Comparison of ENCODE assay signal across 1 cellular context in genomic region chr16:58733671-58734458, GRCh38.
TF ChIP-seq lines count a peak whose summit lies in the region.

GOT2 (minus strand) TSS chr16:58734316; CDS start chr16:58734228, 88 bp downstream.

TF ChIP-seq in GM23338, 12 proteins besides CTCF, POLR2A, EP300 and RAD21 (continued from another document):
- TF ChIP-seq REST (IDR thresholded peaks at IDR 0.05; ENCODE audit: unreplicated experiment) = peak; percentile 37
- no peak for TF ChIP-seq EZH2phosphoT487 (IDR thresholded peaks at IDR 0.05; ENCODE audit: unreplicated experiment)
- TF ChIP-seq STAT1 (IDR thresholded peaks at IDR 0.05; ENCODE audit: unreplicated experiment) = no peak
- TF ChIP-seq POLR2AphosphoS5 (IDR thresholded peaks at IDR 0.05; ENCODE audit: low read depth) = peak; percentile 90
- TF ChIP-seq ETS1 (IDR thresholded peaks at IDR 0.05) = peak; percentile 66
TF ChIP-seq in GM23338: peak in this region for 4.
